23 cellular contexts compared by ENCODE assay signal in the genomic region with DNA sequence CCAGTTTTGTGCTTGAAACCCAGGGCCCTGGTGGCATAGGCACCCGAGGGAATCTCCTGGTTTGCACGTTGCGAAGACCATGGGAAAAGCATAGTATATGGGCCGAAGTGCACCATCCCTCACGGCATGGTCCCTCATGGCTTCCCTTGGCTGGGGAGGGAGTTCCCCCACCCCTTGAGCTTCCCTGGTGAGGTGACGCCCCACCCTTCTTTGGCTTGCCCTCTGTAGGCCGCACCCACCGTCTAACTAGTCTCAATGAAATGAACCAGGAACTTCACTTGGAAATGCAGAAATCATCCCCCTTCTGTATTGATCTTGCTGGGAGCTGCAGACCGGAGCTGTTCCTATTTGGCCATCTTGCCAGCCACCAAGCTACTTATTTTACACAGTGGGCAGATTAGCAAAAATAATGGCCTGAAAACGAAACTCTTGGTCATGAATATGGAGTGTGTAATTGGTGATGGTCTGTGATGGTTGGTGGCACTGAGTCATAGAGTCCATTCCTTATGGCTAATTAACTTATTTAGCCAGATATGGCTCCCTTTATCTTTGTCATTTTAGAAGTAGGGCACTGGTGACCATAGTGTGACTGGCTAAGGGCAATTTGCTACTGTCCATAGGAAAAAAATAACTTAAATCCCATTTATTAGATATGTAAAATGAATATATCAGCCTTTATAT. TPM values are rescaled to one million over a fixed set of nuclear protein-coding genes. Genes with fewer than 3 reads are reported as not detected.
A peak's percentile ranks its signal among the peaks of the same experiment; 100 is the strongest.
DNase-seq lines count a peak whose midpoint lies in the region; ATAC-seq and TF ChIP-seq lines count a peak whose summit lies in the region.
"Had no signal": no experiment of that assay in that cellular context is flagged by ENCODE, and none has a peak within 500 bp of the region (broad histone marks: within the 10 kb centered on the region; RNA-seq: fewer than 3 reads in every experiment).

No MANE protein-coding gene starts in this region.

- no peak overlapping the region for H3K18ac ChIP-seq in IMR-90 (ENCODE audit: low read depth, low read length)

- H3K27ac ChIP-seq in IMR-90 (ENCODE audit: insufficient read depth, low read length), result no peak overlapping the region
- H3K27ac ChIP-seq: A549; BLaER1 treated with 17β-estradiol and CSF1 and Interleukin-3, amounts not matched to agents 10 nM and 100 nM had no signal

- H3K9me3 Mint-ChIP-seq in chondrocyte (ENCODE audit: low read depth) (peaks cover 21% of the 10 kb centered on the region), immature natural killer cell (peaks cover 0 to 8% (median 3%) of the 10 kb centered on the region in 6 donors)
- H3K9me3 Mint-ChIP-seq: CD4-positive, alpha-beta T cell had no signal

- H3K4me3 Mint-ChIP-seq in chondrocyte (ENCODE audit: unreplicated experiment), result no peak overlapping the region
- H3K4me3 Mint-ChIP-seq in immature natural killer cell, result no peak overlapping the region
- H3K4me3 Mint-ChIP-seq: CD14-positive monocyte; CD4-positive, alpha-beta T cell; CD8-positive, alpha-beta memory T cell had no signal

- H3K56ac ChIP-seq in IMR-90 (ENCODE audit: extremely low read depth, insufficient read depth, low read length), result no peak overlapping the region

- 100% methylated on average over 2 of the region's 10 CpGs; no CpG with 5 or more reads in 1 of the 2 experiments for WGBS in IMR-90 (ENCODE audit: extremely low coverage in 2 of 2, insufficient read length in 1 of 2), 2 experiments

- in situ Hi-C loops in IMR-90 (cut with MboI; ENCODE audit: low sequenced_read_pairs), result no loop called here

- H3K27ac Mint-ChIP-seq in chondrocyte (ENCODE audit: unreplicated experiment) (no peak overlapping the region), immature natural killer cell (no peak overlapping the region)
- H3K27ac Mint-ChIP-seq: CD14-positive monocyte; CD4-positive, alpha-beta T cell; CD8-positive, alpha-beta memory T cell had no signal

- H4K20me1 ChIP-seq in IMR-90 (ENCODE audit: insufficient read depth, low read length), result no peaks in the 10 kb centered on the region
- H4K20me1 ChIP-seq: BLaER1 treated with 17β-estradiol and CSF1 and Interleukin-3, amounts not matched to agents 10 nM and 100 nM had no signal

- TF ChIP-seq CTCF in IMR-90 (conservative IDR thresholded peaks at IDR 0.05; ENCODE audit: low read depth, low read length), result no peak
- no peak for TF ChIP-seq CTCF in chondrocyte (IDR thresholded peaks at IDR 0.05)

- H4K5ac ChIP-seq in IMR-90 (ENCODE audit: low read depth, low read length), result no peak overlapping the region

- CTCF ChIA-PET in IMR-90 (lab: Yijun Ruan, JAX), result no interaction called here

- H3K79me1 ChIP-seq in IMR-90 (ENCODE audit: low read depth in 1 of 2, low read length in 2 of 2), result no peaks in the 10 kb centered on the region

- dilution Hi-C loops in IMR-90 (cut with HindIII; ENCODE audit: low sequenced_read_pairs, unreplicated experiment), result no loop called here

- no peak overlapping the region for H2AK9ac ChIP-seq in IMR-90 (replicated peaks; ENCODE audit: low read depth, low read length, poor library complexity)

- H3K4me2 ChIP-seq in IMR-90 (ENCODE audit: low read depth, low read length), result no peak overlapping the region
- H3K4me2 ChIP-seq: A549; BLaER1 treated with 17β-estradiol and CSF1 and Interleukin-3, amounts not matched to agents 10 nM and 100 nM had no signal

- peak overlapping the region; percentile 19 for H2AFZ ChIP-seq in IMR-90 (replicated peaks; ENCODE audit: low read length, poor library complexity)

- no peak overlapping the region for H3K9ac ChIP-seq in IMR-90 (ENCODE audit: low read depth, low read length)
- H3K9ac ChIP-seq: BLaER1 treated with 17β-estradiol and CSF1 and Interleukin-3, amounts not matched to agents 10 nM and 100 nM had no signal

- no peaks in the 10 kb centered on the region for H3K4me1 ChIP-seq in IMR-90 (ENCODE audit: control insufficient read depth, insufficient read depth, low read length)
- H3K4me1 ChIP-seq: A549; BLaER1 treated with 17β-estradiol and CSF1 and Interleukin-3, amounts not matched to agents 10 nM and 100 nM had no signal

- no peaks in the 10 kb centered on the region for H3K9me3 ChIP-seq in IMR-90 (ENCODE audit: control insufficient read depth, insufficient read depth, low read length)
- H3K9me3 ChIP-seq: A549; BLaER1 treated with 17β-estradiol and CSF1 and Interleukin-3, amounts not matched to agents 10 nM and 100 nM had no signal

- H3K4me1 Mint-ChIP-seq in chondrocyte (ENCODE audit: low read depth), result no peaks in the 10 kb centered on the region
- no peaks in the 10 kb centered on the region for H3K4me1 Mint-ChIP-seq in immature natural killer cell
- H3K4me1 Mint-ChIP-seq: CD14-positive monocyte; CD8-positive, alpha-beta memory T cell had no signal

- H3K27me3 Mint-ChIP-seq in chondrocyte (ENCODE audit: low read depth), result peaks cover 11% of the 10 kb centered on the region
- H3K27me3 Mint-ChIP-seq in immature natural killer cell (ENCODE audit: low read depth in 3 of 3), result peaks cover 0 to 4% (median 0%) of the 10 kb centered on the region in 3 donors

- H2AK5ac ChIP-seq in IMR-90 (ENCODE audit: low read depth, low read length), result no peak overlapping the region

- no peak overlapping the region for H2BK15ac ChIP-seq in IMR-90 (ENCODE audit: low read depth, low read length)

- H4K91ac ChIP-seq in IMR-90 (ENCODE audit: insufficient read depth, low read depth, low read length), result no peak overlapping the region

- H2BK5ac ChIP-seq in IMR-90 (ENCODE audit: low read depth, low read length, poor library complexity, severe bottlenecking), result no peak overlapping the region

- H3K4me3 ChIP-seq in IMR-90 (ENCODE audit: insufficient read depth, low read depth, low read length), result no peak overlapping the region
- H3K4me3 ChIP-seq: A549; BLaER1 treated with 17β-estradiol and CSF1 and Interleukin-3, amounts not matched to agents 10 nM and 100 nM had no signal

- H3K36me3 Mint-ChIP-seq in chondrocyte (ENCODE audit: low read depth) (peaks cover 4% of the 10 kb centered on the region), immature natural killer cell (no peaks in the 10 kb centered on the region)
- H3K36me3 Mint-ChIP-seq: CD14-positive monocyte; CD8-positive, alpha-beta memory T cell had no signal

- no peak overlapping the region for H2BK20ac ChIP-seq in IMR-90 (ENCODE audit: low read depth, low read length)

- no peaks in the 10 kb centered on the region for H3K27me3 ChIP-seq in IMR-90 (ENCODE audit: control insufficient read depth, insufficient read depth, low read length)
- H3K27me3 ChIP-seq: BE2C; BLaER1 treated with 17β-estradiol and CSF1 and Interleukin-3, amounts not matched to agents 10 nM and 100 nM had no signal

- H4K8ac ChIP-seq in IMR-90 (ENCODE audit: low read depth in 2 of 2, low read length in 2 of 2), result no peak overlapping the region

- POLR2A ChIA-PET in IMR-90 (lab: Charles Lee; ENCODE audit: unreplicated experiment), result no interaction called here

- DNase-seq in Right ventricle myocardium inferior (ENCODE audit: missing footprints) (peak; percentile 20), cardiac septum (ENCODE audit: low spot score) (no peak), IMR-90 (no peak), chondrocyte (ENCODE audit: low spot score) (peak; percentile 48), left lobe of liver (ENCODE audit: low spot score) (no peak), NCI-H2081 treated with DMSO at 0.1 percent for 48 hours (lab: John Stamatoyannopoulos, UW) (no peak), immature natural killer cell (no peak)
- DNase-seq: 8988T; ACHN; AML-193; BE2C; CD4-positive, alpha-beta T cell; CD8-positive, alpha-beta memory T cell; DMS 273 treated with DMSO at 0.1 percent for 48 hours; DMS79; EL; GDM1; H7; HCEC 1CT had no signal

- no peaks in the 10 kb centered on the region for H3K36me3 ChIP-seq in IMR-90 (ENCODE audit: control insufficient read depth, insufficient read depth, low read length)
- H3K36me3 ChIP-seq: BLaER1 treated with 17β-estradiol and CSF1 and Interleukin-3, amounts not matched to agents 10 nM and 100 nM had no signal

- TF ChIP-seq RAD21 in IMR-90 (IDR thresholded peaks at IDR 0.05; ENCODE audit: low read length), result no peak

- H3K4ac ChIP-seq in IMR-90 (ENCODE audit: low read depth, low read length), result no peak overlapping the region

- no TSS peak for BruUV-seq in IMR-90 (replicated peaks; lab: Mats Ljungman, UMichigan)

- intact Hi-C loops in Right ventricle myocardium inferior (cut with DNase I), result no loop called here
- intact Hi-C loops in cardiac septum (cut with DNase I), result no loop called here
- intact Hi-C loops in IMR-90 (cut with micrococcal nuclease), result no loop called here

- H3K9me1 ChIP-seq in IMR-90 (ENCODE audit: insufficient read depth, low read length), result no peaks in the 10 kb centered on the region

- H2BK120ac ChIP-seq in IMR-90 (ENCODE audit: low read depth, low read length), result no peak overlapping the region

- H3K14ac ChIP-seq in IMR-90 (replicated peaks; ENCODE audit: low read depth, low read length), result no peak overlapping the region

- no peak for ATAC-seq in Right ventricle myocardium inferior
- no peak for ATAC-seq in IMR-90 (ENCODE audit: low read depth)
- ATAC-seq in left lobe of liver, result peak; percentile 40
- ATAC-seq in HG03175 (IDR thresholded peaks at IDR 0.05; ENCODE audit: unreplicated experiment), result no peak
- ATAC-seq: A549 had no signal

- H3K23ac ChIP-seq in IMR-90 (ENCODE audit: low read depth, low read length), result no peak overlapping the region

- no peak for TF ChIP-seq POLR2A in IMR-90 (IDR thresholded peaks at IDR 0.05; ENCODE audit: low read depth, low read length)

TF ChIP-seq in IMR-90, 13 proteins besides CTCF, POLR2A, EP300 and RAD21 (continues in another document):
- TF ChIP-seq SMC3 (IDR thresholded peaks at IDR 0.05; ENCODE audit: low read depth, low read length) (no peak), MAFK (IDR thresholded peaks at IDR 0.05; ENCODE audit: low read depth, low read length) (no peak), CEBPB (IDR thresholded peaks at IDR 0.05; ENCODE audit: low read depth, low read length) (no peak), NFE2L2 (IDR thresholded peaks at IDR 0.05; ENCODE audit: low read depth, low read length) (no peak), FOS (IDR thresholded peaks at IDR 0.05; ENCODE audit: low read depth, low read length) (no peak)

RNA-seq across cellular contexts. Expression of a gene that starts 21.3 kb away (rescaled TPM):
- total RNA-seq in Right ventricle myocardium inferior (57.0 TPM), cardiac septum (38.0 TPM), IMR-90 (2012; rRNA removed) (13.9 and 15.8 TPM in 2 replicates), chondrocyte (1.1 TPM in 2 of 3 replicates, not detected in the other), left lobe of liver (26.0 TPM)
- polyA plus RNA-seq in IMR-90 (2012; rRNA removed) (7.2 and 8.0 TPM in 2 replicates), immature natural killer cell (not detected)
- 4.3 and 4.9 TPM in 2 replicates for polyA plus RNA-seq in IMR-90 (2012; cell fraction: cytosol; rRNA removed)
- polyA plus RNA-seq in IMR-90 (2012; cell fraction: nucleus; rRNA removed; ENCODE audit: low replicate concordance), result 1.5 and 2.6 TPM in 2 replicates
- total RNA-seq: CD4-positive, alpha-beta T cell; CD8-positive, alpha-beta memory T cell had no signal
- polyA plus RNA-seq: CD14-positive monocyte; CD8-positive, alpha-beta memory T cell had no signal

Comparison
In these comparisons a context has a peak if more than half of its experiments do, and no peak if none do; other contexts are left out.
1. DNase-seq: peak in Right ventricle myocardium inferior (single experiment) and chondrocyte (single experiment); none in cardiac septum (single experiment), IMR-90 (single experiment), left lobe of liver (single experiment), NCI-H2081 treated with DMSO at 0.1 percent for 48 hours (single experiment) and immature natural killer cell (0 of 3).